ENCODE assay signal across 1 cellular context in genomic region chr12:55996715-55997534, GRCh38.
TF ChIP-seq lines count a peak whose summit lies in the region.

TSS of gene SUOX (plus strand) at chr12:55997276. CDS start at chr12:56002222, 4,946 bp downstream.

TF ChIP-seq in HepG2, 621 proteins besides CTCF, POLR2A, EP300 and RAD21 (continued from another document and continues in another):
- TF ChIP-seq ZBTB34 (CRISPR knock-in tag; IDR thresholded peaks at IDR 0.05) (no peak), ZBTB33 (CRISPR knock-in tag; IDR thresholded peaks at IDR 0.05) (no peak), ATRX (CRISPR knock-in tag; IDR thresholded peaks at IDR 0.05; ENCODE audit: borderline replicate concordance) (no peak), ZNF740 (CRISPR knock-in tag; IDR thresholded peaks at IDR 0.05) (0 out of 2 replicates have a peak, but pooled peaks have one; percentile 23), ZNF616 (CRISPR knock-in tag; IDR thresholded peaks at IDR 0.05; ENCODE audit: low read depth) (0 out of 2 replicates have a peak, but pooled peaks have one; percentile 59), HMGXB3 (CRISPR knock-in tag; IDR thresholded peaks at IDR 0.05; ENCODE audit: borderline replicate concordance) (peak; percentile 95), ZNF383 (CRISPR knock-in tag; IDR thresholded peaks at IDR 0.05; ENCODE audit: borderline replicate concordance) (no peak; the same call in 1 of the 2 replicates), ZNF772 (CRISPR knock-in tag; IDR thresholded peaks at IDR 0.05) (no peak; the same call in 1 of the 2 replicates), ZNF703 (CRISPR knock-in tag; IDR thresholded peaks at IDR 0.05; ENCODE audit: borderline replicate concordance) (no peak), MEIS1 (CRISPR knock-in tag; IDR thresholded peaks at IDR 0.05; ENCODE audit: borderline replicate concordance) (no peak), MAZ (IDR thresholded peaks at IDR 0.05; ENCODE audit: borderline replicate concordance, low read depth, low read length) (peak; percentile 25; the same call in 1 of the 2 replicates), MAZ (CRISPR knock-in tag; IDR thresholded peaks at IDR 0.05; ENCODE audit: low read depth) (no peak; the same call in 1 of the 2 replicates), ZNF670 (CRISPR knock-in tag; IDR thresholded peaks at IDR 0.05; ENCODE audit: borderline replicate concordance) (no peak), ZNF124 (CRISPR knock-in tag; IDR thresholded peaks at IDR 0.05) (no peak), ZNF510 (CRISPR knock-in tag; IDR thresholded peaks at IDR 0.05; ENCODE audit: low read depth) (peak; percentile 7; the same call in 1 of the 2 replicates), ZSCAN31 (CRISPR knock-in tag; IDR thresholded peaks at IDR 0.05; ENCODE audit: low read depth) (peak; percentile 29; the same call in 1 of the 2 replicates), RNF219 (CRISPR knock-in tag; IDR thresholded peaks at IDR 0.05) (no peak), ZFP36L1 (CRISPR knock-in tag; IDR thresholded peaks at IDR 0.05) (peak; percentile 71; the same call in 1 of the 2 replicates), NKX3-1 (CRISPR knock-in tag; IDR thresholded peaks at IDR 0.05) (peak; percentile 74; the same call in 1 of the 2 replicates), HDAC1 (CRISPR knock-in tag; IDR thresholded peaks at IDR 0.05) (peak; percentile 58; the same call in 1 of the 2 replicates), CENPBD1 (CRISPR knock-in tag; IDR thresholded peaks at IDR 0.05; ENCODE audit: borderline replicate concordance, low read depth) (no peak), DPF2 (CRISPR knock-in tag; IDR thresholded peaks at IDR 0.05; ENCODE audit: borderline replicate concordance, low read depth) (no peak), NFAT5 (CRISPR knock-in tag; IDR thresholded peaks at IDR 0.05) (no peak; the same call in 1 of the 2 replicates), SRSF9 (IDR thresholded peaks at IDR 0.05; ENCODE audit: borderline replicate concordance, insufficient read depth, low read depth, low read length, poor library complexity, severe bottlenecking) (no peak), KDM4B (CRISPR knock-in tag; IDR thresholded peaks at IDR 0.05) (no peak), ZBTB4 (CRISPR knock-in tag; IDR thresholded peaks at IDR 0.05; ENCODE audit: borderline replicate concordance) (no peak), ZNF496 (CRISPR knock-in tag; IDR thresholded peaks at IDR 0.05; ENCODE audit: insufficient replicate concordance) (no peak), CREBL2 (CRISPR knock-in tag; IDR thresholded peaks at IDR 0.05; ENCODE audit: borderline replicate concordance) (no peak), AHR (CRISPR knock-in tag; IDR thresholded peaks at IDR 0.05) (0 out of 2 replicates have a peak, but pooled peaks have one; percentile 39), ZMYM4 (CRISPR knock-in tag; IDR thresholded peaks at IDR 0.05) (peak; percentile 58; the same call in 1 of the 2 replicates), BRF2 (CRISPR knock-in tag; IDR thresholded peaks at IDR 0.05) (peak; percentile 63; the same call in 1 of the 2 replicates)
